1 cellular context compared by ENCODE assay signal in the genomic region with DNA sequence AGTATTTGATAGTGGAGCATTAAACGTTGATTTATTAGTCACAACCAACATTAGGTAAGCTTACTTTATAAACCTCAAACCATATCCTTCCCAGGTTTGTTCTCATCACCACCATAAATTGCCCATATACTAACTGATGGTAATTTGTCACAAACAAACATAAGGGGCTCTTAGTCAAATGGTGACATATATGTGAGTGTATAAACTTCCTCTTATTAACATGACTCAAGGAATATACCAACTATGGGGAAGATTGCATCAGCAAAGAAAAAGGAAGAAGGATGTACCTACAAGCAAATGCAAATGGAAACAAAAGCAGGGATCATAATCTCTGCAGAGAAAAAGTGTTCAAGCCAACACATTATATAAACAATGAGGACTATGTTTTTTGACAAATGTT.
A peak's percentile ranks its signal among the peaks of the same experiment; 100 is the strongest.
TF ChIP-seq lines count a peak whose summit lies in the region.

No MANE protein-coding gene starts in this region.

TF ChIP-seq in K562, 482 proteins besides CTCF, POLR2A, EP300 and RAD21 (continued from another document):
- TF ChIP-seq PRDM10 (IDR thresholded peaks at IDR 0.05; ENCODE audit: partially characterized antibody): peak; percentile 41
